In genomic region chr12:40103043-40103442, GRCh38 we compare ENCODE assay signal across 27 cellular contexts. TPM values are rescaled to one million over a fixed set of nuclear protein-coding genes. Genes with fewer than 3 reads are reported as not detected.
DNase-seq lines count a peak whose midpoint lies in the region; ATAC-seq and TF ChIP-seq lines count a peak whose summit lies in the region.
"Had no signal": no experiment of that assay in that cellular context is flagged by ENCODE, and none has a peak within 500 bp of the region (broad histone marks: within the 10 kb centered on the region; RNA-seq: fewer than 3 reads in every experiment).

No MANE protein-coding gene starts in this region.

- peaks cover 2% of the 10 kb centered on the region for H3K4me1 ChIP-seq in mesenchymal stem cell (ENCODE audit: control insufficient read depth, insufficient read depth, low read depth, low read length)

- DNase-seq in stimulated activated naive CD8-positive, alpha-beta T cell treated with anti-CD3 and anti-CD28 coated beads, Interleukin-15, Interleukin-2, amounts not matched to agents 100 U/mL and 50 U/mL, for 24 hours, result no peak
- DNase-seq in mesenchymal stem cell (no peak), type B pancreatic cell (ENCODE audit: extremely low spot score, unreplicated experiment) (no peak)
- no peak for DNase-seq in stimulated activated CD4-positive, alpha-beta T cell treated with anti-CD3 and anti-CD28 coated beads, Interleukin-12 subunit alpha, Interleukin-12 subunit beta, amount 100 ng/mL, for 4 hours
- DNase-seq: ACHN; activated CD4-positive, CD25-positive, alpha-beta regulatory T cell treated with anti-CD3 and anti-CD28 coated beads, Interleukin-2, amount 50 U/mL, for 72 hours; activated naive CD4-positive, alpha-beta T cell treated with anti-CD3 and anti-CD28 coated beads, Interleukin-2, amount 10 ng/mL, durations not matched to agents 7 days and 5 days; activated T-cell treated with anti-CD3 and anti-CD28 coated beads, Interleukin-2, amount 50 U/mL, for 4 hours; EL; foreskin melanocyte; GOT3; hippocampal formation; IMR-90; islet precursor cell; lower lobe of right lung; MG63; NCI-H146; NCI-H2171 treated with DMSO at 0.1 percent for 48 hours; NCI-H524 treated with DMSO at 0.1 percent for 48 hours; pancreas; Right ventricle myocardium superior; SW 1271 had no signal

- H3K27ac ChIP-seq in mesenchymal stem cell (ENCODE audit: low read length, poor library complexity, severe bottlenecking), result no peak overlapping the region
- H3K27ac ChIP-seq: lower lobe of right lung had no signal

- no peaks in the 10 kb centered on the region for H3K9me3 ChIP-seq in mesenchymal stem cell (ENCODE audit: control insufficient read depth, low read length)
- H3K9me3 ChIP-seq: lower lobe of right lung, MG63, pancreas, vagina had no signal

- H3K36me3 ChIP-seq in mesenchymal stem cell (ENCODE audit: control insufficient read depth in 1 of 2, insufficient read depth in 2 of 2, low read depth in 1 of 2, low read length in 2 of 2), result no peaks in the 10 kb centered on the region
- H3K36me3 ChIP-seq: lower lobe of right lung, MG63, pancreas, vagina had no signal

- no peak overlapping the region for H2AFZ ChIP-seq in mesenchymal stem cell (ENCODE audit: low read depth, low read length)

- no peak overlapping the region for H2AK5ac ChIP-seq in mesenchymal stem cell (ENCODE audit: low read length, severe bottlenecking)

- H3K27me3 Mint-ChIP-seq in stimulated activated naive CD8-positive, alpha-beta T cell treated with anti-CD3 and anti-CD28 coated beads, Interleukin-15, Interleukin-2, amounts not matched to agents 100 ng/mL and 50 ng/mL, for 24 hours, result peaks cover 10% of the 10 kb centered on the region
- no peaks in the 10 kb centered on the region for H3K27me3 Mint-ChIP-seq in activated T-helper 17 cell treated with anti-CD3 and anti-CD28 coated beads, Interleukin-2, amount 50 U/mL, for 72 hours
- peaks cover 4% of the 10 kb centered on the region for H3K27me3 Mint-ChIP-seq in type B pancreatic cell

- H3K9me3 Mint-ChIP-seq in stimulated activated naive CD8-positive, alpha-beta T cell treated with anti-CD3 and anti-CD28 coated beads, Interleukin-15, Interleukin-2, amounts not matched to agents 100 ng/mL and 50 ng/mL, for 24 hours, result no peaks in the 10 kb centered on the region
- H3K9me3 Mint-ChIP-seq in activated T-helper 17 cell treated with anti-CD3 and anti-CD28 coated beads, Interleukin-2, amount 50 U/mL, for 72 hours, result no peaks in the 10 kb centered on the region
- no peaks in the 10 kb centered on the region for H3K9me3 Mint-ChIP-seq in type B pancreatic cell
- H3K9me3 Mint-ChIP-seq: activated naive CD4-positive, alpha-beta T cell treated with anti-CD3 and anti-CD28 coated beads, Interleukin-2, amount 10 ng/mL, durations not matched to agents 7 days and 5 days; activated T-cell treated with anti-CD3 and anti-CD28 coated beads, Interleukin-2, amount 50 U/mL, for 4 hours had no signal

- H4K8ac ChIP-seq in mesenchymal stem cell (ENCODE audit: low read length), result no peak overlapping the region

- no peak overlapping the region for H3K4me3 ChIP-seq in mesenchymal stem cell (ENCODE audit: insufficient read depth in 1 of 2, low read depth in 1 of 2, low read length in 2 of 2)
- H3K4me3 ChIP-seq: lower lobe of right lung, MG63 had no signal

- no peaks in the 10 kb centered on the region for H3K27me3 ChIP-seq in mesenchymal stem cell (ENCODE audit: control insufficient read depth in 1 of 2, insufficient read depth in 1 of 2, low read length in 2 of 2)
- H3K27me3 ChIP-seq: MG63, pancreas, vagina had no signal

- no peak for ATAC-seq in stimulated activated naive CD8-positive, alpha-beta T cell treated with anti-CD3 and anti-CD28 coated beads, Interleukin-15, Interleukin-2, amounts not matched to agents 100 U/mL and 50 U/mL, for 24 hours
- ATAC-seq in activated T-helper 17 cell treated with anti-CD3 and anti-CD28 coated beads, Interleukin-2, amount 50 U/mL, for 72 hours (replicated peaks), result no peak
- ATAC-seq in HG03432 (IDR thresholded peaks at IDR 0.05; ENCODE audit: unreplicated experiment) (no peak), GM21447 (IDR thresholded peaks at IDR 0.05; ENCODE audit: unreplicated experiment) (no peak)
- ATAC-seq: activated T-cell treated with anti-CD3 and anti-CD28 coated beads, Interleukin-2, amount 50 U/mL, for 4 hours; lower lobe of right lung; pancreas had no signal

- no peak for TF ChIP-seq CTCF in type B pancreatic cell (conservative IDR thresholded peaks at IDR 0.05)

- no peak overlapping the region for H3K23ac ChIP-seq in mesenchymal stem cell (ENCODE audit: low read length in 2 of 2)

- H3K4me1 Mint-ChIP-seq in stimulated activated naive CD8-positive, alpha-beta T cell treated with anti-CD3 and anti-CD28 coated beads, Interleukin-15, Interleukin-2, amounts not matched to agents 100 ng/mL and 50 ng/mL, for 24 hours (ENCODE audit: low read depth), result peaks cover 39% of the 10 kb centered on the region
- peaks cover 18% of the 10 kb centered on the region for H3K4me1 Mint-ChIP-seq in activated T-helper 17 cell treated with anti-CD3 and anti-CD28 coated beads, Interleukin-2, amount 50 U/mL, for 72 hours
- peaks cover 28% of the 10 kb centered on the region for H3K4me1 Mint-ChIP-seq in type B pancreatic cell (ENCODE audit: unreplicated experiment)

- no peak overlapping the region for H4K91ac ChIP-seq in mesenchymal stem cell (ENCODE audit: low read length)

- H3K18ac ChIP-seq in mesenchymal stem cell (ENCODE audit: low read depth in 1 of 2, low read length in 2 of 2), result no peak overlapping the region

- H3K79me1 ChIP-seq in mesenchymal stem cell (replicated peaks; ENCODE audit: low read length, poor library complexity, severe bottlenecking), result peaks cover 19% of the 10 kb centered on the region

- no peak overlapping the region for H2BK12ac ChIP-seq in mesenchymal stem cell (ENCODE audit: low read length in 2 of 2)

- no peak overlapping the region for H3K4ac ChIP-seq in mesenchymal stem cell (ENCODE audit: low read depth in 1 of 2, low read length in 2 of 2)

- peak overlapping the region; percentile 12 for H3K9ac ChIP-seq in mesenchymal stem cell (ENCODE audit: low read length)

- no peak overlapping the region for H2BK120ac ChIP-seq in mesenchymal stem cell (ENCODE audit: low read depth, low read length)

- H2BK5ac ChIP-seq in mesenchymal stem cell (ENCODE audit: low read depth, low read length, poor library complexity, severe bottlenecking), result no peak overlapping the region

- peak overlapping the region; percentile 79 for H3K4me3 Mint-ChIP-seq in stimulated activated naive CD8-positive, alpha-beta T cell treated with anti-CD3 and anti-CD28 coated beads, Interleukin-15, Interleukin-2, amounts not matched to agents 100 ng/mL and 50 ng/mL, for 24 hours
- peak overlapping the region; percentile 84 for H3K4me3 Mint-ChIP-seq in activated T-helper 17 cell treated with anti-CD3 and anti-CD28 coated beads, Interleukin-2, amount 50 U/mL, for 72 hours
- H3K4me3 Mint-ChIP-seq in type B pancreatic cell, result peak overlapping the region; percentile 55
- H3K4me3 Mint-ChIP-seq: activated naive CD4-positive, alpha-beta T cell treated with anti-CD3 and anti-CD28 coated beads, Interleukin-2, amount 10 ng/mL, durations not matched to agents 7 days and 5 days had no signal

- H3K27ac Mint-ChIP-seq in stimulated activated naive CD8-positive, alpha-beta T cell treated with anti-CD3 and anti-CD28 coated beads, Interleukin-15, Interleukin-2, amounts not matched to agents 100 ng/mL and 50 ng/mL, for 24 hours, result no peak overlapping the region
- no peak overlapping the region for H3K27ac Mint-ChIP-seq in activated T-helper 17 cell treated with anti-CD3 and anti-CD28 coated beads, Interleukin-2, amount 50 U/mL, for 72 hours
- peak overlapping the region; percentile 3 for H3K27ac Mint-ChIP-seq in type B pancreatic cell
- H3K27ac Mint-ChIP-seq: activated naive CD4-positive, alpha-beta T cell treated with anti-CD3 and anti-CD28 coated beads, Interleukin-2, amount 10 ng/mL, durations not matched to agents 7 days and 5 days had no signal

- no peak overlapping the region for H3K14ac ChIP-seq in mesenchymal stem cell (ENCODE audit: low read length in 2 of 2)

- H2BK15ac ChIP-seq in mesenchymal stem cell (ENCODE audit: low read depth, poor library complexity, severe bottlenecking), result no peak overlapping the region

- peaks cover 12% of the 10 kb centered on the region for H3K36me3 Mint-ChIP-seq in stimulated activated naive CD8-positive, alpha-beta T cell treated with anti-CD3 and anti-CD28 coated beads, Interleukin-15, Interleukin-2, amounts not matched to agents 100 ng/mL and 50 ng/mL, for 24 hours (ENCODE audit: low read depth)
- H3K36me3 Mint-ChIP-seq in activated T-helper 17 cell treated with anti-CD3 and anti-CD28 coated beads, Interleukin-2, amount 50 U/mL, for 72 hours (ENCODE audit: low read depth), result no peaks in the 10 kb centered on the region
- peaks cover 6% of the 10 kb centered on the region for H3K36me3 Mint-ChIP-seq in type B pancreatic cell
- H3K36me3 Mint-ChIP-seq: activated naive CD4-positive, alpha-beta T cell treated with anti-CD3 and anti-CD28 coated beads, Interleukin-2, amount 10 ng/mL, durations not matched to agents 7 days and 5 days had no signal

- H3K4me2 ChIP-seq in mesenchymal stem cell (ENCODE audit: low read length, poor library complexity, severe bottlenecking), result no peak overlapping the region

- WGBS in mesenchymal stem cell, result 69% methylated on average over 3 of the region's 3 CpGs

RNA-seq across cellular contexts. Expression of gene SLC2A13, which starts 2.8 kb away (rescaled TPM):
- total RNA-seq in activated T-helper 17 cell treated with anti-CD3 and anti-CD28 coated beads, Interleukin-2, amount 50 U/mL, for 72 hours, result 1 to 10 TPM; 3.3 to 6.0 TPM
- polyA plus RNA-seq in mesenchymal stem cell (2013, experiment 1 of 2), result 9.0 TPM
- 9.8 TPM for polyA plus RNA-seq in mesenchymal stem cell (2013, experiment 2 of 2)
- 7.1 and 9.4 TPM in 2 replicates for total RNA-seq in type B pancreatic cell (ENCODE audit: low replicate concordance)
